20 cellular contexts compared by ENCODE assay signal in genomic region chr19:19600793-19601346, GRCh38. TPM values are rescaled to one million over a fixed set of nuclear protein-coding genes. Genes with fewer than 3 reads are reported as not detected.
DNase-seq lines count a peak whose midpoint lies in the region; ATAC-seq and TF ChIP-seq lines count a peak whose summit lies in the region.
"Had no signal": no experiment of that assay in that cellular context is flagged by ENCODE, and none has a peak within 500 bp of the region (broad histone marks: within the 10 kb centered on the region; RNA-seq: fewer than 3 reads in every experiment).

No MANE protein-coding gene starts in this region.

- H3K4me1 ChIP-seq in BLaER1 treated with 17β-estradiol and CSF1 and Interleukin-3, amounts not matched to agents 10 nM and 100 nM: peaks cover 30 to 80% (median 60%) of the 10 kb centered on the region in 10 experiments
- peaks cover 75% of the 10 kb centered on the region for H3K4me1 ChIP-seq in CD8-positive, alpha-beta T cell (ENCODE audit: insufficient read depth, low read length)
- peaks cover 70% of the 10 kb centered on the region for H3K4me1 ChIP-seq in effector memory CD4-positive, alpha-beta T cell (ENCODE audit: control insufficient read depth, insufficient read depth, low read length, poor library complexity, severe bottlenecking)
- H3K4me1 ChIP-seq: esophagus muscularis mucosa, left ventricle myocardium inferior, tibial artery had no signal

- H3K36me3 Mint-ChIP-seq in CD8-positive, alpha-beta T cell: peaks cover 16% of the 10 kb centered on the region
- H3K36me3 Mint-ChIP-seq in T-helper 2 cell treated with Interferon-gamma antibody and Interleukin-4, amounts not matched to agents 5 μg/mL and 100 μg/mL, for 36 hours (ENCODE audit: low read depth): peaks cover 23% of the 10 kb centered on the region

- POLR2A ChIA-PET in CD8-positive, alpha-beta T cell (lab: Charles Lee): no interaction called here

- no peaks in the 10 kb centered on the region for H3K36me3 ChIP-seq in BLaER1 treated with 17β-estradiol and CSF1 and Interleukin-3, amounts not matched to agents 10 nM and 100 nM
- H3K36me3 ChIP-seq in CD8-positive, alpha-beta T cell (ENCODE audit: insufficient read depth, low read length): no peaks in the 10 kb centered on the region
- no peaks in the 10 kb centered on the region for H3K36me3 ChIP-seq in effector memory CD4-positive, alpha-beta T cell (ENCODE audit: control insufficient read depth, insufficient read depth, low read length)
- H3K36me3 ChIP-seq: esophagus muscularis mucosa, left ventricle myocardium inferior, tibial artery had no signal

- TF ChIP-seq CTCF in CD8-positive, alpha-beta T cell (IDR thresholded peaks at IDR 0.05): no peak

- H3K27me3 ChIP-seq in BLaER1 treated with 17β-estradiol and CSF1 and Interleukin-3, amounts not matched to agents 10 nM and 100 nM: no peaks in the 10 kb centered on the region
- H3K27me3 ChIP-seq in CD8-positive, alpha-beta T cell (ENCODE audit: insufficient read depth, low read length): no peaks in the 10 kb centered on the region
- no peaks in the 10 kb centered on the region for H3K27me3 ChIP-seq in effector memory CD4-positive, alpha-beta T cell (replicated peaks; ENCODE audit: control insufficient read depth, insufficient read depth, low read length, poor library complexity, severe bottlenecking)
- H3K27me3 ChIP-seq: esophagus muscularis mucosa, tibial artery had no signal

- CTCF ChIA-PET in CD8-positive, alpha-beta T cell (lab: Charles Lee): interaction anchor here (1.0 to 1.2 kb wide), 2 partner anchors 22 to 27 kb away, joined by 3 to 4 read pairs; no protein-coding TSS in a partner anchor

- no peak overlapping the region for H3K9ac ChIP-seq in BLaER1 treated with 17β-estradiol and CSF1 and Interleukin-3, amounts not matched to agents 10 nM and 100 nM

- no peak overlapping the region for H3K4me3 Mint-ChIP-seq in CD8-positive, alpha-beta T cell
- H3K4me3 Mint-ChIP-seq in T-helper 2 cell treated with Interferon-gamma antibody and Interleukin-4, amounts not matched to agents 5 μg/mL and 100 μg/mL, for 36 hours: peak overlapping the region; percentile 25

- H3K4me2 ChIP-seq in BLaER1 treated with 17β-estradiol and CSF1 and Interleukin-3, amounts not matched to agents 10 nM and 100 nM: peak overlapping the region in 8 of 11 experiments; percentile 18 to 63 (median 44); a peak in 14 of 22 replicates

- no peak for DNase-seq in CD8-positive, alpha-beta T cell
- peak; percentile 37 for DNase-seq in T-helper 2 cell treated with Interferon-gamma antibody and Interleukin-4, amounts not matched to agents 5 μg/mL and 100 μg/mL, for 36 hours (ENCODE audit: low spot score)
- no peak for DNase-seq in effector memory CD4-positive, alpha-beta T cell
- DNase-seq in SIG-M5 treated with dmso at 0.1 percent for 504 hours (lab: John Stamatoyannopoulos, UW; ENCODE audit: unreplicated experiment) (no peak), NCI-H748 (lab: John Stamatoyannopoulos, UW; ENCODE audit: unreplicated experiment) (no peak), NCI-H82 treated with DMSO at 0.1 percent for 48 hours (lab: John Stamatoyannopoulos, UW; ENCODE audit: unreplicated experiment) (no peak)
- DNase-seq: C1 segment of cervical spinal cord; DMS79 treated with DMSO at 0.1 percent for 48 hours; left ventricle myocardium inferior; NCI-H2081 treated with DMSO at 0.1 percent for 48 hours; NCI-H524; stimulated activated CD4-positive, alpha-beta T cell treated with anti-CD3 and anti-CD28 coated beads, Interleukin-2, amount 100 ng/mL, for 48 hours; tibial artery had no signal

- H3K4me1 Mint-ChIP-seq in CD8-positive, alpha-beta T cell (ENCODE audit: low read depth): peaks cover 63% of the 10 kb centered on the region
- peaks cover 55% of the 10 kb centered on the region for H3K4me1 Mint-ChIP-seq in T-helper 2 cell treated with Interferon-gamma antibody and Interleukin-4, amounts not matched to agents 5 μg/mL and 100 μg/mL, for 36 hours (ENCODE audit: low read depth)

- H4K20me1 ChIP-seq in BLaER1 treated with 17β-estradiol and CSF1 and Interleukin-3, amounts not matched to agents 10 nM and 100 nM: no peaks in the 10 kb centered on the region

- no peak overlapping the region for H3K4me3 ChIP-seq in BLaER1 treated with 17β-estradiol and CSF1 and Interleukin-3, amounts not matched to agents 10 nM and 100 nM
- no peak overlapping the region for H3K4me3 ChIP-seq in CD8-positive, alpha-beta T cell (ENCODE audit: low read depth, low read length)
- no peak overlapping the region for H3K4me3 ChIP-seq in effector memory CD4-positive, alpha-beta T cell (ENCODE audit: insufficient read depth, low read depth, low read length, poor library complexity, severe bottlenecking)
- H3K4me3 ChIP-seq: esophagus muscularis mucosa, left ventricle myocardium inferior, tibial artery had no signal

- no peak for ATAC-seq in CD8-positive, alpha-beta T cell
- ATAC-seq: HCT116, Panc1, sciatic nerve had no signal

- intact Hi-C loops in CD8-positive, alpha-beta T cell (cut with DNase I, micrococcal nuclease): no loop called here

- H3K9me3 Mint-ChIP-seq in CD8-positive, alpha-beta T cell: no peaks in the 10 kb centered on the region
- H3K9me3 Mint-ChIP-seq in T-helper 2 cell treated with Interferon-gamma antibody and Interleukin-4, amounts not matched to agents 5 μg/mL and 100 μg/mL, for 36 hours: no peaks in the 10 kb centered on the region

- no peaks in the 10 kb centered on the region for H3K9me3 ChIP-seq in BLaER1 treated with 17β-estradiol and CSF1 and Interleukin-3, amounts not matched to agents 10 nM and 100 nM (replicated peaks in 1 of 11)
- H3K9me3 ChIP-seq in CD8-positive, alpha-beta T cell (ENCODE audit: low read length): no peaks in the 10 kb centered on the region
- H3K9me3 ChIP-seq in effector memory CD4-positive, alpha-beta T cell (ENCODE audit: control insufficient read depth, low read length): no peaks in the 10 kb centered on the region
- H3K9me3 ChIP-seq: esophagus muscularis mucosa, left ventricle myocardium inferior, tibial artery had no signal

- H3K27ac ChIP-seq in BLaER1 treated with 17β-estradiol and CSF1 and Interleukin-3, amounts not matched to agents 10 nM and 100 nM: peak overlapping the region in 1 of 11 experiments; percentile 20; a peak in 1 of 22 replicates
- H3K27ac ChIP-seq in CD8-positive, alpha-beta T cell (ENCODE audit: low read depth, low read length): no peak overlapping the region
- peak overlapping the region; percentile 69 for H3K27ac ChIP-seq in effector memory CD4-positive, alpha-beta T cell (ENCODE audit: insufficient read depth, low read length, poor library complexity, severe bottlenecking)
- H3K27ac ChIP-seq: esophagus muscularis mucosa, HL-60, left ventricle myocardium inferior, tibial artery had no signal

- H3K27ac Mint-ChIP-seq in CD8-positive, alpha-beta T cell: peak overlapping the region; percentile 80
- H3K27ac Mint-ChIP-seq in T-helper 2 cell treated with Interferon-gamma antibody and Interleukin-4, amounts not matched to agents 5 μg/mL and 100 μg/mL, for 36 hours: peak overlapping the region; percentile 81

- H3K27me3 Mint-ChIP-seq in CD8-positive, alpha-beta T cell (ENCODE audit: low read depth): no peaks in the 10 kb centered on the region
- H3K27me3 Mint-ChIP-seq in T-helper 2 cell treated with Interferon-gamma antibody and Interleukin-4, amounts not matched to agents 5 μg/mL and 100 μg/mL, for 36 hours (ENCODE audit: low read depth): no peaks in the 10 kb centered on the region

RNA-seq across cellular contexts. Expression of gene PBX4, which starts 17.6 kb away (rescaled TPM):
- total RNA-seq in CD8-positive, alpha-beta T cell: 10 to 100 TPM; 44.4 to 48.8 TPM
- total RNA-seq: glomerular endothelial cell, left ventricle myocardium inferior had no signal

RNA-seq across cellular contexts. Expression of gene LPAR2, which starts 27.1 kb away (rescaled TPM):
- total RNA-seq in CD8-positive, alpha-beta T cell: 10 to 100 TPM; 63.8 to 67.4 TPM

RNA-seq across cellular contexts. Expression of gene GMIP, which starts 42.6 kb away (rescaled TPM):
- total RNA-seq in CD8-positive, alpha-beta T cell: 10 to 100 TPM; 82.7 to 85.7 TPM
